Comparison of ENCODE assay signal across 8 cellular contexts in the genomic region with DNA sequence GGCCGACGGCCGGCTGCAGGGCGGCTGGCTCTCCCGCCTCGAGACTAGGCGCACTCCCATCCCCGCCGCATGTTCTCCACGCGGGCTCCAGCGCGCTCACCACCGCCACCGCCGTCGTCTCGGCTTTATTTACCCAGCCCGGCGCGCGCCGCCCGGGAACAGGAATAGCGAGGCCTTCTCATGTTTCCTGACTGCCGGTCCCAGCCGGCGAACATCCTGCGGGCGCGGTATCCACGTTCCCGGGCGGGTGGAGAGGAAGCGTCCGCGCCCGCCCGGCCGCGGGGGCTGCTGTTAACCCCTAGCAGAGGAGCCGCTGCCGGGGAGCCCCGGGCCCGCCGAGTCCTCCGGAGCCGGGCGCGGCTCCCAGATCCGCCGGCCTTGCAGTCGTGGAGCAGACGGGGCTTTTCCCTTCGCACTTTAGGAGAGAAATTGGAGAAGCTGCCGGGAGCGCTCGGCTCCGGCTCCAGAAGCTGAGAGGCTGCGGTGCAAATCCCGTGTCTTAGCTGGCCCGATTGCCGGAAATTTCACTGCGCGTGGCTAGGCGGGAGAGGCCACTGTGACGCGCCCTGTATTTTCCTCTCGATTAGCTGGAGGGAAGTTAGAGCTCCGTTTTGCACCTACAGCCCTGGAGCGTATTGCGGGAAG. TPM values are rescaled to one million over a fixed set of nuclear protein-coding genes. Genes with fewer than 3 reads are reported as not detected.
DNase-seq lines count a peak whose midpoint lies in the region; ATAC-seq and TF ChIP-seq lines count a peak whose summit lies in the region.

A gene with protein sequence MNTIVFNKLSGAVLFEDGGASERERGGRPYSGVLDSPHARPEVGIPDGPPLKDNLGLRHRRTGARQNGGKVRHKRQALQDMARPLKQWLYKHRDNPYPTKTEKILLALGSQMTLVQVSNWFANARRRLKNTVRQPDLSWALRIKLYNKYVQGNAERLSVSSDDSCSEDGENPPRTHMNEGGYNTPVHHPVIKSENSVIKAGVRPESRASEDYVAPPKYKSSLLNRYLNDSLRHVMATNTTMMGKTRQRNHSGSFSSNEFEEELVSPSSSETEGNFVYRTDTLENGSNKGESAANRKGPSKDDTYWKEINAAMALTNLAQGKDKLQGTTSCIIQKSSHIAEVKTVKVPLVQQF (minus strand): TSS at position 101 of the 645 bp plus-strand sequence. CDS start 2,404 bp downstream, outside the sequence.

- WGBS in aorta, 2 donors: 1% methylated on average over 70 to 72 of the region's 72 CpGs

- H3K27ac ChIP-seq in aorta (ENCODE audit: low read depth in 1 of 2, low read length in 2 of 2): peak within 1 kb of the TSS in 1 of 2 donors; percentile 19

- no peaks in the 10 kb centered on the region for H3K36me3 ChIP-seq in aorta (ENCODE audit: control insufficient read depth in 1 of 2, insufficient read depth in 2 of 2, low read length in 1 of 2)

- H3K36me3 Mint-ChIP-seq in natural killer cell treated with Interleukin-12 subunit alpha and Interleukin-12 subunit beta and Interleukin-15 and Interleukin-18, amount 100 ng/mL, for 72 hours: no peaks in the 10 kb centered on the region

- intact Hi-C loops in aorta (cut with DNase I): loop anchor here in 1 of 2 donors (10.0 kb wide), 2 partner anchors 309 to 639 kb away; no protein-coding TSS in a partner anchor

- H3K27ac Mint-ChIP-seq in natural killer cell treated with Interleukin-12 subunit alpha and Interleukin-12 subunit beta and Interleukin-15 and Interleukin-18, amount 100 ng/mL, for 72 hours: no peak within 1 kb of the TSS

- H3K4me3 ChIP-seq in epithelial cell of proximal tubule (ENCODE audit: low read depth, low read length) (peak within 1 kb of the TSS; percentile 14), aorta (ENCODE audit: low read length in 2 of 2) (peak within 1 kb of the TSS; percentile 63 to 81)

- no peaks in the 10 kb centered on the region for H3K4me1 ChIP-seq in aorta (ENCODE audit: control insufficient read depth in 1 of 2, insufficient read depth in 2 of 2, low read length in 2 of 2)

- no peaks in the 10 kb centered on the region for H3K27me3 ChIP-seq in aorta (ENCODE audit: control insufficient read depth in 1 of 2, insufficient read depth in 2 of 2, low read length in 1 of 2)

- H3K27me3 Mint-ChIP-seq in natural killer cell treated with Interleukin-12 subunit alpha and Interleukin-12 subunit beta and Interleukin-15 and Interleukin-18, amount 100 ng/mL, for 72 hours: peaks cover 41 to 53% of the 10 kb centered on the region in 2 donors

- no peaks in the 10 kb centered on the region for H3K9me3 ChIP-seq in aorta (ENCODE audit: control insufficient read depth, low read length)

- no peaks in the 10 kb centered on the region for H3K9me3 Mint-ChIP-seq in natural killer cell treated with Interleukin-12 subunit alpha and Interleukin-12 subunit beta and Interleukin-15 and Interleukin-18, amount 100 ng/mL, for 72 hours

- peak within 1 kb of the TSS; percentile 46 for H3K4me3 Mint-ChIP-seq in natural killer cell treated with Interleukin-12 subunit alpha and Interleukin-12 subunit beta and Interleukin-15 and Interleukin-18, amount 100 ng/mL, for 72 hours

- DNase-seq in NCI-H1694 treated with DMSO at 0.1 percent for 48 hours (lab: John Stamatoyannopoulos, UW) (peak; percentile 13), NCI-H1694 (lab: John Stamatoyannopoulos, UW) (no peak), epithelial cell of proximal tubule (ENCODE audit: low read depth) (no peak), aorta (peak; percentile 79 to 93)
- peak; percentile 56 for DNase-seq in activated CD4-positive, alpha-beta T cell treated with anti-CD3 and anti-CD28 coated beads for 48 hours
- DNase-seq in natural killer cell treated with Interleukin-12 subunit alpha and Interleukin-12 subunit beta and Interleukin-15 and Interleukin-18, amount 100 ng/mL, for 72 hours (ENCODE audit: low spot score): no peak

- H3K4me1 Mint-ChIP-seq in natural killer cell treated with Interleukin-12 subunit alpha and Interleukin-12 subunit beta and Interleukin-15 and Interleukin-18, amount 100 ng/mL, for 72 hours (ENCODE audit: low read depth in 2 of 2): peaks cover 13 to 16% of the 10 kb centered on the region in 2 donors

- ATAC-seq in natural killer cell treated with Interleukin-12 subunit alpha and Interleukin-12 subunit beta and Interleukin-15 and Interleukin-18, amount 100 ng/mL, for 72 hours: no peak
- ATAC-seq in aorta (ENCODE audit: low FRiP score) (peak; percentile 5), GM21381 (IDR thresholded peaks at IDR 0.05; ENCODE audit: unreplicated experiment) (no peak), GM19467 (IDR thresholded peaks at IDR 0.05; ENCODE audit: unreplicated experiment) (no peak)

- no peak for TF ChIP-seq CTCF in epithelial cell of proximal tubule (conservative IDR thresholded peaks at IDR 0.05; ENCODE audit: low read depth, low read length)

RNA-seq across cellular contexts. Expression of the gene that starts here (rescaled TPM):
- 0.06 and 0.07 TPM in 2 replicates for total RNA-seq in epithelial cell of proximal tubule
- total RNA-seq in natural killer cell treated with Interleukin-12 subunit alpha and Interleukin-12 subunit beta and Interleukin-15 and Interleukin-18, amount 100 ng/mL, for 72 hours: under 1 TPM in 1 of 2 donors, not detected in 1; 0.86 TPM
- 1 to 10 TPM; 4.5 to 6.6 TPM for total RNA-seq in aorta
- polyA plus RNA-seq in aorta: 1 to 10 TPM; 2.6 to 4.1 TPM

Comparison
In these comparisons a context has a peak if more than half of its experiments do, and no peak if none do; other contexts are left out.
1. DNase-seq: peak in NCI-H1694 treated with DMSO at 0.1 percent for 48 hours (single experiment), activated CD4-positive, alpha-beta T cell treated with anti-CD3 and anti-CD28 coated beads for 48 hours (single experiment) and aorta (2 of 2); none in NCI-H1694 (single experiment), epithelial cell of proximal tubule (single experiment) and natural killer cell treated with Interleukin-12 subunit alpha and Interleukin-12 subunit beta and Interleukin-15 and Interleukin-18, amount 100 ng/mL, for 72 hours (single experiment).